Comparison of ENCODE assay signal across 10 cellular contexts in the genomic region with DNA sequence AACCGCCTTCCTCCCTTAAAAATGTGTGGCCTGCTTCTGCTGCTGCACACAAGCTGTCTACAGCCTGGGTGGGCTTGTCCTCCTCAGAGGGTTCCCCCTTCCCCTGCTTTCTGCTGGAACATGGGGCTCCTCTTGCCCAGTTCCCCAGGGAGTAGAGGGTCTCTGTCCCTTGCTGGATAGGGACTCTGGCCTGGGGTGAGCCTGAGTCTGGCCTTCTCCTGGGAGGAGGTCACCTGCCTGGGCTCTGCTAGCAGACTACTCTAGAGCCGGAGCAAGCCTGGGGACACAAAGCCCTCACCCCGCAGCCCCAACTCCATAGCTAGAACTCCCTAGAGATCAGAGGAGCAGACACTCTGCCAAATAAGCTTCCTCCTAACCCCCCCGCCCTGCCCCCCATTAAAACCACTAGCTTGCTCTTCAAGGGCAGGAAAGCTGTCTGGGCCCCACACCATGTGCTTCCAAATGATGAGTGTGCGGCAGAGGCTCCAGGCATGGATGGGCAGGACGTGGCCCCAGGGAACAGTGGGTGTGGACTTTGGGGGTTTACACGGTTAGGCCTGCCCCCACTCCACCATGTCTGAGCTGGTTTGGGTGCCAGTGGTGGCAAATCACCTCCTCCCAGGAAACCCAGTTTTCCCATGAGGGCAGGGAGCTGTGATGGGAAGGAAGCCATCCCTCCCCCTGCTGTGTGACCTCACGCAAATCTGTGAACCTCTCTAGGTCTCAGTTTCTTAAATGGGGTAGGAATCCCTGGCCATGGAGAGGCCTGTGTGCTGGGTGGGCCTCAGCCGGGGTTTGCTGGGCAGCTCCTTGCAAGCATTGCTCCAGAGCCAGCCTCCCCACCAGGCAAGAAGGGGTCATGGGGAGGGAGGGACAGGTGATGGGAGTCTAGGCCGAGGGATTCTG. TPM values are rescaled to one million over a fixed set of nuclear protein-coding genes. Genes with fewer than 3 reads are reported as not detected.
DNase-seq lines count a peak whose midpoint lies in the region; ATAC-seq and TF ChIP-seq lines count a peak whose summit lies in the region.
"Had no signal": no experiment of that assay in that cellular context is flagged by ENCODE, and none has a peak within 500 bp of the region (broad histone marks: within the 10 kb centered on the region; RNA-seq: fewer than 3 reads in every experiment).

No MANE protein-coding gene starts in this region.

- H3K4me3 ChIP-seq in AG10803 (ENCODE audit: low read length) (no peak overlapping the region), HEK293 (ENCODE audit: low read depth, low read length) (no peak overlapping the region)

- H3K4me1 ChIP-seq in HEK293 (ENCODE audit: control insufficient read depth, insufficient read depth, low read length): no peaks in the 10 kb centered on the region

- no peak overlapping the region for H3K27ac ChIP-seq in HEK293 (ENCODE audit: extremely low read depth, low read depth, low read length)

- POLR2A ChIA-PET in HEK293 (lab: Yijun Ruan, JAX): interaction anchor here (1.2 kb wide), 1 partner anchor 9 kb away, joined by 3 read pairs; no protein-coding TSS in a partner anchor
- POLR2A ChIA-PET in activated naive CD8-positive, alpha-beta T cell treated with anti-CD3 and anti-CD28 coated beads, Interleukin-2, amount 10 ng/mL, durations not matched to agents 7 days and 5 days (lab: Charles Lee): interaction anchor here (0.5 to 10.9 kb wide), 12 partner anchors 9 to 721 kb away, joined by 3 to 174 read pairs (median 4); partner anchors contain the start of genes C5orf24 and TCF7

- H3K4me1 Mint-ChIP-seq in activated naive CD8-positive, alpha-beta T cell treated with anti-CD3 and anti-CD28 coated beads, Interleukin-2, amount 10 ng/mL, durations not matched to agents 7 days and 5 days: peaks cover 84% of the 10 kb centered on the region
- peaks cover 45% of the 10 kb centered on the region for H3K4me1 Mint-ChIP-seq in memory B cell
- H3K4me1 Mint-ChIP-seq in T-helper 2 cell treated with Interferon-gamma antibody and Interleukin-4, amounts not matched to agents 5 μg/mL and 100 μg/mL, for 36 hours (ENCODE audit: low read depth): peaks cover 22% of the 10 kb centered on the region
- H3K4me1 Mint-ChIP-seq: nephron had no signal

- ATAC-seq in activated naive CD8-positive, alpha-beta T cell treated with anti-CD3 and anti-CD28 coated beads, Interleukin-2, amount 10 ng/mL, durations not matched to agents 7 days and 5 days (ENCODE audit: low read depth): no peak
- peak; percentile 18 for ATAC-seq in memory B cell (ENCODE audit: low read depth)
- ATAC-seq in GM18505 (IDR thresholded peaks at IDR 0.05; ENCODE audit: unreplicated experiment): no peak

- no peaks in the 10 kb centered on the region for H3K27me3 Mint-ChIP-seq in activated naive CD8-positive, alpha-beta T cell treated with anti-CD3 and anti-CD28 coated beads, Interleukin-2, amount 10 ng/mL, durations not matched to agents 7 days and 5 days
- no peaks in the 10 kb centered on the region for H3K27me3 Mint-ChIP-seq in memory B cell
- peaks cover 24% of the 10 kb centered on the region for H3K27me3 Mint-ChIP-seq in T-helper 2 cell treated with Interferon-gamma antibody and Interleukin-4, amounts not matched to agents 5 μg/mL and 100 μg/mL, for 36 hours (ENCODE audit: low read depth)

- H3K36me3 ChIP-seq in HEK293 (ENCODE audit: control insufficient read depth in 2 of 2, insufficient read depth in 1 of 2, low read length in 2 of 2): peaks cover 0 to 74% of the 10 kb centered on the region in 2 experiments; a peak in 1 of 3 replicates

- TF ChIP-seq CTCF in AG10803 (conservative IDR thresholded peaks at IDR 0.05; ENCODE audit: low read length): no peak
- TF ChIP-seq CTCF in HEK293 (tag by site-specific recombination; IDR thresholded peaks at IDR 0.05): no peak

- peak overlapping the region; percentile 32 for H3K4me3 Mint-ChIP-seq in activated naive CD8-positive, alpha-beta T cell treated with anti-CD3 and anti-CD28 coated beads, Interleukin-2, amount 10 ng/mL, durations not matched to agents 7 days and 5 days
- H3K4me3 Mint-ChIP-seq in memory B cell: no peak overlapping the region
- no peak overlapping the region for H3K4me3 Mint-ChIP-seq in T-helper 2 cell treated with Interferon-gamma antibody and Interleukin-4, amounts not matched to agents 5 μg/mL and 100 μg/mL, for 36 hours
- H3K4me3 Mint-ChIP-seq: nephron had no signal

- no peak for TF ChIP-seq POLR2A in GM18505 (IDR thresholded peaks at IDR 0.05; ENCODE audit: borderline replicate concordance, extremely low read depth, insufficient read depth, insufficient read length)

- DNase-seq in AG10803 (ENCODE audit: low read depth) (peak; percentile 87), memory B cell (ENCODE audit: low spot score in 2 of 2) (no peak), islet precursor cell (no peak), HT-29 (ENCODE audit: low spot score) (no peak)
- no peak for DNase-seq in activated naive CD8-positive, alpha-beta T cell treated with anti-CD3 and anti-CD28 coated beads, Interleukin-2, amount 10 ng/mL, durations not matched to agents 7 days and 5 days
- no peak for DNase-seq in T-helper 2 cell treated with Interferon-gamma antibody and Interleukin-4, amounts not matched to agents 5 μg/mL and 100 μg/mL, for 36 hours (ENCODE audit: low spot score)
- DNase-seq: NCI-H187 had no signal

- H3K9me3 Mint-ChIP-seq in activated naive CD8-positive, alpha-beta T cell treated with anti-CD3 and anti-CD28 coated beads, Interleukin-2, amount 10 ng/mL, durations not matched to agents 7 days and 5 days: no peaks in the 10 kb centered on the region
- no peaks in the 10 kb centered on the region for H3K9me3 Mint-ChIP-seq in memory B cell
- H3K9me3 Mint-ChIP-seq in T-helper 2 cell treated with Interferon-gamma antibody and Interleukin-4, amounts not matched to agents 5 μg/mL and 100 μg/mL, for 36 hours: no peaks in the 10 kb centered on the region
- H3K9me3 Mint-ChIP-seq: nephron had no signal

- no peaks in the 10 kb centered on the region for H3K9me3 ChIP-seq in HEK293 (ENCODE audit: control insufficient read depth, insufficient read depth, low read depth, low read length)

- CTCF ChIA-PET in HEK293 (lab: Yijun Ruan, JAX): interaction anchor here (0.9 to 2.1 kb wide), 3 partner anchors 16 to 85 kb away, joined by 3 to 10 read pairs (median 6); no protein-coding TSS in a partner anchor

- peak overlapping the region; percentile 74 for H3K27ac Mint-ChIP-seq in activated naive CD8-positive, alpha-beta T cell treated with anti-CD3 and anti-CD28 coated beads, Interleukin-2, amount 10 ng/mL, durations not matched to agents 7 days and 5 days
- H3K27ac Mint-ChIP-seq in memory B cell: peak overlapping the region; percentile 91
- H3K27ac Mint-ChIP-seq in T-helper 2 cell treated with Interferon-gamma antibody and Interleukin-4, amounts not matched to agents 5 μg/mL and 100 μg/mL, for 36 hours: no peak overlapping the region

- H3K36me3 Mint-ChIP-seq in activated naive CD8-positive, alpha-beta T cell treated with anti-CD3 and anti-CD28 coated beads, Interleukin-2, amount 10 ng/mL, durations not matched to agents 7 days and 5 days: peaks cover 30% of the 10 kb centered on the region
- peaks cover 16% of the 10 kb centered on the region for H3K36me3 Mint-ChIP-seq in memory B cell
- peaks cover 30% of the 10 kb centered on the region for H3K36me3 Mint-ChIP-seq in T-helper 2 cell treated with Interferon-gamma antibody and Interleukin-4, amounts not matched to agents 5 μg/mL and 100 μg/mL, for 36 hours (ENCODE audit: low read depth)

TF ChIP-seq in HEK293, 187 proteins besides CTCF, POLR2A, EP300 and RAD21 (continues in another document):
- TF ChIP-seq ZNF677 (tag by site-specific recombination; IDR thresholded peaks at IDR 0.05) (no peak), ZBTB1 (tag by site-specific recombination; IDR thresholded peaks at IDR 0.05) (no peak), ZIC2 (tag by site-specific recombination; IDR thresholded peaks at IDR 0.05) (peak; percentile 23), ZNF549 (tag by site-specific recombination; IDR thresholded peaks at IDR 0.05) (no peak), GLIS2 (tag by site-specific recombination; IDR thresholded peaks at IDR 0.05) (no peak), YY2 (tag by site-specific recombination; IDR thresholded peaks at IDR 0.05) (no peak), ZBTB48 (tag by site-specific recombination; IDR thresholded peaks at IDR 0.05) (no peak), ZNF341 (tag by site-specific recombination; IDR thresholded peaks at IDR 0.05; ENCODE audit: low read depth) (peak; percentile 64), ZNF292 (tag by site-specific recombination; IDR thresholded peaks at IDR 0.05; ENCODE audit: borderline replicate concordance, low read depth) (no peak), BCL6B (tag by site-specific recombination; IDR thresholded peaks at IDR 0.05) (no peak), ZNF354C (tag by site-specific recombination; IDR thresholded peaks at IDR 0.05; ENCODE audit: borderline replicate concordance, low read depth) (no peak), ZBTB17 (tag by site-specific recombination; IDR thresholded peaks at IDR 0.05) (no peak)
- TF ChIP-seq, protein P1, sequence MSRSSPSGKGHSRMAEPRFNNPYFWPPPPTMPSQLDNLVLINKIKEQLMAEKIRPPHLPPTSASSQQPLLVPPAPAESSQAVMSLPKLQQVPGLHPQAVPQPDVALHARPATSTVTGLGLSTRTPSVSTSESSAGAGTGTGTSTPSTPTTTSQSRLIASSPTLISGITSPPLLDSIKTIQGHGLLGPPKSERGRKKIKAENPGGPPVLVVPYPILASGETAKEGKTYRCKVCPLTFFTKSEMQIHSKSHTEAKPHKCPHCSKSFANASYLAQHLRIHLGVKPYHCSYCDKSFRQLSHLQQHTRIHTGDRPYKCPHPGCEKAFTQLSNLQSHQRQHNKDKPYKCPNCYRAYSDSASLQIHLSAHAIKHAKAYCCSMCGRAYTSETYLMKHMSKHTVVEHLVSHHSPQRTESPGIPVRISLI (tag by site-specific recombination; IDR thresholded peaks at IDR 0.05): no peak

RNA-seq across cellular contexts. Expression of gene TCF7, which starts 10.1 kb away (rescaled TPM):
- 100 to 1,000 TPM; 283 to 315 TPM for total RNA-seq in activated naive CD8-positive, alpha-beta T cell treated with anti-CD3 and anti-CD28 coated beads, Interleukin-2, amount 10 ng/mL, durations not matched to agents 7 days and 5 days
- 23.8 and 28.5 TPM in 2 replicates for total RNA-seq in HT-29 (2014; rRNA removed; shearing (Covaris generic))

RNA-seq across cellular contexts. Expression of gene SKP1, which starts 52.2 kb away (rescaled TPM):
- total RNA-seq in activated naive CD8-positive, alpha-beta T cell treated with anti-CD3 and anti-CD28 coated beads, Interleukin-2, amount 10 ng/mL, durations not matched to agents 7 days and 5 days: 100 to 1,000 TPM; 193 to 206 TPM
- total RNA-seq in HT-29 (2014; rRNA removed; shearing (Covaris generic)): 82.2 and 87.7 TPM in 2 replicates
